In the genomic region with DNA sequence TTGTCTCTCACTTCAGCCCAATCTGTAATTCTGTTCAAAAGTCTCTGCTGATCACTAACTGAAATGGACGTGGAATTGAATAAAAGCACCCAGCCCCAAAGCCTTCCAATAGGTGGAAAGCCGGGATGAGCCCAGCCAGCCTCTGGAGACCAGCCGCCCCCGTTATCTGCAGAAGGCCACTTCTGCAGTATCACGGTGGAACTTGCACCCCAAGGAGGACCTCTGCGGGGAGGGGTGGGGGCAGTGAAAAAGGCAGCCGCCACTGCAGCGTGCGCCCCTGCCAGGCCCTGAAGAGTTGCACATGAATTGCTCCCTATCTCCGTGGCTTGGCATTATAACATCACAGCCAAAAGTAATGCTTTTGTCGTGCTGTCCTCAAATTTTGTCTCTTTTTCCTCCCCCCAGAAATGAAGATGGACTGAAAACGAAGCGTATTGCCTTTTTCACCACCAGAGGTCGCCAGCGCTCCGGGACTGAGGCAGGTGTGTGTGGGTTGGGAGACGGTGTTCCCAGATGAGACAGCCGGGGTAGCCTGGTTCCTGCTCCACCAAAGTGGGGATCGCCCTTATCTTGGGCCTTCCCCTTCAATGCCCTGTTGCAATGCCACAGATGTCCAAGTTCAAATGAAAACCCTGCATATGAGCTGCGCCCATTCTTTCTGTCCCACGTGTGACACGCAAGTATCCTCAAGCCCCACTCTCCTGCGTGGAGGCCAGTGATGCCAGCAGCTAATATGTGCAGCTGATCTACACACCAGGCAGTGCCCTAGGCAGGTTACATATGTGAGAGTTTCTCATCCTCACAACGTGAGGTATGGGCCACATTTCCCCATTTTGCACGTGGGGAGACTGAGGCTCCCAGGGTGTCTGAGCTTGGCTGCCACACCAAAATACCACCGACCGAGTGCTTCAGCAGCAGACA, we compare ENCODE assay signal across 8 cellular contexts.
A peak's percentile ranks its signal among the peaks of the same experiment; 100 is the strongest.
DNase-seq lines count a peak whose midpoint lies in the region; ATAC-seq and TF ChIP-seq lines count a peak whose summit lies in the region.

No MANE protein-coding gene starts in this region.

- WGBS in body of pancreas, 2 donors = 46 to 49% methylated on average over 27 of the region's 27 CpGs

- no peaks in the 10 kb centered on the region for H4K20me1 ChIP-seq in MM.1S (ENCODE audit: insufficient read depth, low read length)

- no peaks in the 10 kb centered on the region for H3K9me2 ChIP-seq in MM.1S (replicated peaks; ENCODE audit: insufficient read depth, low read length)

- H2AFZ ChIP-seq in MM.1S (ENCODE audit: low read length) = no peak overlapping the region

- no peaks in the 10 kb centered on the region for H3F3A ChIP-seq in MM.1S (ENCODE audit: insufficient read depth, low read length)

- no peak for TF ChIP-seq POLR2A in body of pancreas (IDR thresholded peaks at IDR 0.05)

- H3K4me3 ChIP-seq in MM.1S (ENCODE audit: low read length) = no peak overlapping the region
- no peak overlapping the region for H3K4me3 ChIP-seq in body of pancreas

- H3K27me3 ChIP-seq in MM.1S (replicated peaks; ENCODE audit: insufficient read depth, low read length) (no peaks in the 10 kb centered on the region), body of pancreas (no peaks in the 10 kb centered on the region)

- peak; percentile 75 for ATAC-seq in body of pancreas
- no peak for ATAC-seq in GM19351 (IDR thresholded peaks at IDR 0.05; ENCODE audit: unreplicated experiment)

- intact Hi-C loops in body of pancreas (cut with DNase I) = loop anchor here (5.0 kb wide), 1 partner anchor 242 kb away; no protein-coding TSS in a partner anchor

- TF ChIP-seq CTCF in MM.1S (IDR thresholded peaks at IDR 0.05; ENCODE audit: low read length) (peak; percentile 95), body of pancreas (IDR thresholded peaks at IDR 0.05) (peak; percentile 69 to 82 (median 77))

- no peaks in the 10 kb centered on the region for H3K79me2 ChIP-seq in MM.1S (ENCODE audit: low read length)

- H3K4me1 ChIP-seq in MM.1S (ENCODE audit: low read length) (no peaks in the 10 kb centered on the region), body of pancreas (no peaks in the 10 kb centered on the region)

- DNase-seq in NK-92 treated with Interleukin-12 subunit alpha and Interleukin-12 subunit beta, amount 100 ng/mL, for 24 hours (lab: John Stamatoyannopoulos, UW) = peak; percentile 68
- no peak for DNase-seq in NK-92 (lab: John Stamatoyannopoulos, UW; ENCODE audit: unreplicated experiment)
- DNase-seq in MM.1S = peak; percentile 58
- DNase-seq in UCSD-AML1 (lab: John Stamatoyannopoulos, UW; ENCODE audit: unreplicated experiment) = peak; percentile 59
- peak; percentile 66 to 74 (median 71) for DNase-seq in body of pancreas
- peak; percentile 89 for DNase-seq in iPS-NIHi7 (ENCODE audit: extremely low spot score)
- peak; percentile 25 to 62 for DNase-seq in stimulated activated CD4-positive, alpha-beta T cell treated with anti-CD3 and anti-CD28 coated beads, Interleukin-15, amount 100 ng/mL, for 1 hour (ENCODE audit: low read depth in 1 of 2, low spot score in 1 of 2)

- H3K9me3 ChIP-seq in MM.1S (replicated peaks; ENCODE audit: insufficient read depth, low read length) (no peaks in the 10 kb centered on the region), body of pancreas (no peaks in the 10 kb centered on the region)

- no peaks in the 10 kb centered on the region for H3K36me3 ChIP-seq in MM.1S (replicated peaks; ENCODE audit: insufficient read depth, low read length)
- H3K36me3 ChIP-seq in body of pancreas (replicated peaks in 1 of 2; ENCODE audit: insufficient read depth in 1 of 2, low read depth in 2 of 2) = no peaks in the 10 kb centered on the region

- no peak overlapping the region for H3K27ac ChIP-seq in MM.1S (ENCODE audit: low read length)
- H3K27ac ChIP-seq in body of pancreas = no peak overlapping the region

- H3K9ac ChIP-seq in MM.1S (ENCODE audit: low read length) = no peak overlapping the region

- no peak overlapping the region for H3K4me2 ChIP-seq in MM.1S (ENCODE audit: low read depth, low read length)
